ENCODE assay signal across 23 cellular contexts in the genomic region with DNA sequence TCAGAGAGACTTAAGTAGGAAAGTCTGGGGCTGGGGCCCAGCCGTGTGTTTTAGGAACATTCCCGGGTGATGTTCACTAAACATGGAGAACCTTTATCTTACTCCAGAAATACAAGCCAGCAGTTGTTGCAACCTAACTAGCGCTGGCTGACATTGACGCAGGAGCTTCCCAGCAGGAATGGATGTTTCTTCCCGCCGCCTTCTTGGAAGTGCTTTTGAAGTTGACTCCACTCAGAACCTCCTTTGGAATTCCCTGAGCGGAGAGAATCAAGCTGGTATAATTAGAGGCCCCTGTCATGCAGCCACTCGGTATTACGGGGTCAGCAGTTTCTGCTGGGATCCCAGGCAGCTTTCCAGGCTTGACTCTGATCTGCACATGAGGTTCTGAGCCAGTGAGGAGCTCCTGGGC.
DNase-seq lines count a peak whose midpoint lies in the region; ATAC-seq and TF ChIP-seq lines count a peak whose summit lies in the region.
"Had no signal": no experiment of that assay in that cellular context is flagged by ENCODE, and none has a peak within 500 bp of the region (broad histone marks: within the 10 kb centered on the region; RNA-seq: fewer than 3 reads in every experiment).

No MANE protein-coding gene starts in this region.

- no peaks in the 10 kb centered on the region for H3K27me3 ChIP-seq in BLaER1
- H3K27me3 ChIP-seq: ovary, stomach, uterus had no signal

- no peak overlapping the region for H3K4me3 Mint-ChIP-seq in WTC11
- H3K4me3 Mint-ChIP-seq in activated CD4-positive, alpha-beta T cell treated with anti-CD3 and anti-CD28 coated beads, Interleukin-2, amount 10 ng/mL, durations not matched to agents 24 days and 14 days: no peak overlapping the region
- H3K4me3 Mint-ChIP-seq: IgD-negative memory B cell had no signal

- 0 out of 2 replicates have a peak, but pooled peaks cover 6% of the 10 kb centered on the region for H4K20me1 ChIP-seq in BLaER1

- intact Hi-C loops in activated CD4-positive, alpha-beta T cell treated with anti-CD3 and anti-CD28 coated beads, Interleukin-2, amount 10 ng/mL, durations not matched to agents 24 days and 14 days (cut with micrococcal nuclease): no loop called here

- H3K4me3 ChIP-seq in BLaER1 (no peak overlapping the region), fibroblast of the aortic adventitia (ENCODE audit: low read depth, low read length) (no peak overlapping the region)
- H3K4me3 ChIP-seq: lower lobe of right lung, ovary, stomach, uterus had no signal

- H3K4me1 ChIP-seq in BLaER1: peaks cover 46% of the 10 kb centered on the region
- H3K4me1 ChIP-seq: uterus had no signal

- H3K9me3 ChIP-seq in BLaER1: no peaks in the 10 kb centered on the region
- H3K9me3 ChIP-seq: lower lobe of right lung, ovary, stomach, uterus had no signal

- ATAC-seq in WTC11: peak; percentile 13; the same call in 1 of the 2 replicates

- TF ChIP-seq CTCF in WTC11 (IDR thresholded peaks at IDR 0.05): no peak
- TF ChIP-seq CTCF in fibroblast of the aortic adventitia (IDR thresholded peaks at IDR 0.05; ENCODE audit: insufficient read depth, low read length): no peak

- H3K4me1 Mint-ChIP-seq in WTC11: peaks cover 57% of the 10 kb centered on the region
- H3K4me1 Mint-ChIP-seq in activated CD4-positive, alpha-beta T cell treated with anti-CD3 and anti-CD28 coated beads, Interleukin-2, amount 10 ng/mL, durations not matched to agents 24 days and 14 days: peaks cover 2% of the 10 kb centered on the region

- H3K9me3 Mint-ChIP-seq in WTC11: peaks cover 19% of the 10 kb centered on the region
- H3K9me3 Mint-ChIP-seq in activated CD4-positive, alpha-beta T cell treated with anti-CD3 and anti-CD28 coated beads, Interleukin-2, amount 10 ng/mL, durations not matched to agents 24 days and 14 days: no peaks in the 10 kb centered on the region
- H3K9me3 Mint-ChIP-seq: activated T-helper 2 cell treated with anti-CD3 and anti-CD28 coated beads, Interferon-gamma antibody, Interleukin-2, Interleukin-4, amounts not matched to agents 10 μg/mL and 5 μg/mL and 100 μg/mL, durations not matched to agents 14 hours and 24 hours and 36 hours had no signal

- peak overlapping the region; percentile 75 for H3K4me2 ChIP-seq in BLaER1

- H3K27ac Mint-ChIP-seq in WTC11: 0 out of 2 replicates have a peak overlapping the region, but pooled peaks have one; percentile 21
- H3K27ac Mint-ChIP-seq in activated CD4-positive, alpha-beta T cell treated with anti-CD3 and anti-CD28 coated beads, Interleukin-2, amount 10 ng/mL, durations not matched to agents 24 days and 14 days: no peak overlapping the region
- H3K27ac Mint-ChIP-seq: activated T-helper 2 cell treated with anti-CD3 and anti-CD28 coated beads, Interferon-gamma antibody, Interleukin-2, Interleukin-4, amounts not matched to agents 10 μg/mL and 5 μg/mL and 100 μg/mL, durations not matched to agents 14 hours and 24 hours and 36 hours; IgD-negative memory B cell had no signal

- POLR2A ChIA-PET in WTC11 (lab: Charles Lee): interaction anchor here (1.0 kb wide), 1 partner anchor 69 kb away, joined by 3 read pairs; no protein-coding TSS in a partner anchor

- H3K27ac ChIP-seq in BLaER1: no peak overlapping the region
- H3K27ac ChIP-seq: C4-2B, lower lobe of right lung, ovary, RWPE1, uterus had no signal

- no peaks in the 10 kb centered on the region for H3K27me3 Mint-ChIP-seq in WTC11 (ENCODE audit: low read depth)
- H3K27me3 Mint-ChIP-seq in activated CD4-positive, alpha-beta T cell treated with anti-CD3 and anti-CD28 coated beads, Interleukin-2, amount 10 ng/mL, durations not matched to agents 24 days and 14 days: peaks cover 7% of the 10 kb centered on the region

- CTCF ChIA-PET in WTC11 (lab: Charles Lee): interaction anchor here (0.5 to 1.2 kb wide), 7 partner anchors 10 to 294 kb away, joined by 3 to 7 read pairs (median 3); no protein-coding TSS in a partner anchor

- H3K36me3 ChIP-seq in BLaER1: no peaks in the 10 kb centered on the region
- H3K36me3 ChIP-seq: lower lobe of right lung, ovary, stomach, uterus had no signal

- H3K36me3 Mint-ChIP-seq in WTC11: peaks cover 8% of the 10 kb centered on the region
- H3K36me3 Mint-ChIP-seq in activated CD4-positive, alpha-beta T cell treated with anti-CD3 and anti-CD28 coated beads, Interleukin-2, amount 10 ng/mL, durations not matched to agents 24 days and 14 days (ENCODE audit: low read depth): no peaks in the 10 kb centered on the region

- no peak for DNase-seq in WTC11 (ENCODE audit: low spot score)
- DNase-seq in fibroblast of the aortic adventitia (ENCODE audit: low read depth): peak; percentile 8
- peak; percentile 60 for DNase-seq in retina
- no peak for DNase-seq in T-helper 9 cell
- no peak for DNase-seq in NCI-H1105 treated with DMSO at 0.1 percent for 48 hours (lab: John Stamatoyannopoulos, UW)
- DNase-seq in activated CD4-positive, alpha-beta T cell treated with anti-CD3 and anti-CD28 coated beads, Interleukin-2, amount 10 ng/mL, durations not matched to agents 24 days and 14 days: no peak
- DNase-seq in NK-92 (lab: John Stamatoyannopoulos, UW; ENCODE audit: unreplicated experiment): no peak
- DNase-seq: activated CD4-positive, alpha-beta T cell treated with anti-CD3 and anti-CD28 coated beads for 48 hours; caudate nucleus; effector CD4-positive, alpha-beta T cell; lower lobe of right lung; MM.1S; NCI-H187 treated with DMSO at 0.1 percent for 48 hours; NCI-H446; stimulated activated CD4-positive, alpha-beta T cell treated with anti-CD3 and anti-CD28 coated beads, Interleukin-2, amount 100 ng/mL, for 48 hours; stomach; uterus had no signal

- H3K9ac ChIP-seq in BLaER1: no peak overlapping the region

TF ChIP-seq in WTC11, 78 proteins besides CTCF, POLR2A, EP300 and RAD21 (continues in another document):
- no peak for TF ChIP-seq NR3C1 (CRISPR knock-in tag; conservative IDR thresholded peaks at IDR 0.05; ENCODE audit: low read depth)
- TF ChIP-seq, protein P1, sequence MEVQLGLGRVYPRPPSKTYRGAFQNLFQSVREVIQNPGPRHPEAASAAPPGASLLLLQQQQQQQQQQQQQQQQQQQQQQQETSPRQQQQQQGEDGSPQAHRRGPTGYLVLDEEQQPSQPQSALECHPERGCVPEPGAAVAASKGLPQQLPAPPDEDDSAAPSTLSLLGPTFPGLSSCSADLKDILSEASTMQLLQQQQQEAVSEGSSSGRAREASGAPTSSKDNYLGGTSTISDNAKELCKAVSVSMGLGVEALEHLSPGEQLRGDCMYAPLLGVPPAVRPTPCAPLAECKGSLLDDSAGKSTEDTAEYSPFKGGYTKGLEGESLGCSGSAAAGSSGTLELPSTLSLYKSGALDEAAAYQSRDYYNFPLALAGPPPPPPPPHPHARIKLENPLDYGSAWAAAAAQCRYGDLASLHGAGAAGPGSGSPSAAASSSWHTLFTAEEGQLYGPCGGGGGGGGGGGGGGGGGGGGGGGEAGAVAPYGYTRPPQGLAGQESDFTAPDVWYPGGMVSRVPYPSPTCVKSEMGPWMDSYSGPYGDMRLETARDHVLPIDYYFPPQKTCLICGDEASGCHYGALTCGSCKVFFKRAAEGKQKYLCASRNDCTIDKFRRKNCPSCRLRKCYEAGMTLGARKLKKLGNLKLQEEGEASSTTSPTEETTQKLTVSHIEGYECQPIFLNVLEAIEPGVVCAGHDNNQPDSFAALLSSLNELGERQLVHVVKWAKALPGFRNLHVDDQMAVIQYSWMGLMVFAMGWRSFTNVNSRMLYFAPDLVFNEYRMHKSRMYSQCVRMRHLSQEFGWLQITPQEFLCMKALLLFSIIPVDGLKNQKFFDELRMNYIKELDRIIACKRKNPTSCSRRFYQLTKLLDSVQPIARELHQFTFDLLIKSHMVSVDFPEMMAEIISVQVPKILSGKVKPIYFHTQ (CRISPR knock-in tag; IDR thresholded peaks at IDR 0.05): no peak
- TF ChIP-seq, protein P2, sequence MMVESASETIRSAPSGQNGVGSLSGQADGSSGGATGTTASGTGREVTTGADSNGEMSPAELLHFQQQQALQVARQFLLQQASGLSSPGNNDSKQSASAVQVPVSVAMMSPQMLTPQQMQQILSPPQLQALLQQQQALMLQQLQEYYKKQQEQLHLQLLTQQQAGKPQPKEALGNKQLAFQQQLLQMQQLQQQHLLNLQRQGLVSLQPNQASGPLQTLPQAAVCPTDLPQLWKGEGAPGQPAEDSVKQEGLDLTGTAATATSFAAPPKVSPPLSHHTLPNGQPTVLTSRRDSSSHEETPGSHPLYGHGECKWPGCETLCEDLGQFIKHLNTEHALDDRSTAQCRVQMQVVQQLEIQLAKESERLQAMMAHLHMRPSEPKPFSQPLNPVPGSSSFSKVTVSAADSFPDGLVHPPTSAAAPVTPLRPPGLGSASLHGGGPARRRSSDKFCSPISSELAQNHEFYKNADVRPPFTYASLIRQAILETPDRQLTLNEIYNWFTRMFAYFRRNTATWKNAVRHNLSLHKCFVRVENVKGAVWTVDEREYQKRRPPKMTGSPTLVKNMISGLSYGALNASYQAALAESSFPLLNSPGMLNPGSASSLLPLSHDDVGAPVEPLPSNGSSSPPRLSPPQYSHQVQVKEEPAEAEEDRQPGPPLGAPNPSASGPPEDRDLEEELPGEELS (CRISPR knock-in tag; IDR thresholded peaks at IDR 0.05): no peak
- no peak for TF ChIP-seq EMX1 (CRISPR knock-in tag; IDR thresholded peaks at IDR 0.05)
- no peak for TF ChIP-seq GTF2I (CRISPR knock-in tag; conservative IDR thresholded peaks at IDR 0.05)
- TF ChIP-seq, protein P3, sequence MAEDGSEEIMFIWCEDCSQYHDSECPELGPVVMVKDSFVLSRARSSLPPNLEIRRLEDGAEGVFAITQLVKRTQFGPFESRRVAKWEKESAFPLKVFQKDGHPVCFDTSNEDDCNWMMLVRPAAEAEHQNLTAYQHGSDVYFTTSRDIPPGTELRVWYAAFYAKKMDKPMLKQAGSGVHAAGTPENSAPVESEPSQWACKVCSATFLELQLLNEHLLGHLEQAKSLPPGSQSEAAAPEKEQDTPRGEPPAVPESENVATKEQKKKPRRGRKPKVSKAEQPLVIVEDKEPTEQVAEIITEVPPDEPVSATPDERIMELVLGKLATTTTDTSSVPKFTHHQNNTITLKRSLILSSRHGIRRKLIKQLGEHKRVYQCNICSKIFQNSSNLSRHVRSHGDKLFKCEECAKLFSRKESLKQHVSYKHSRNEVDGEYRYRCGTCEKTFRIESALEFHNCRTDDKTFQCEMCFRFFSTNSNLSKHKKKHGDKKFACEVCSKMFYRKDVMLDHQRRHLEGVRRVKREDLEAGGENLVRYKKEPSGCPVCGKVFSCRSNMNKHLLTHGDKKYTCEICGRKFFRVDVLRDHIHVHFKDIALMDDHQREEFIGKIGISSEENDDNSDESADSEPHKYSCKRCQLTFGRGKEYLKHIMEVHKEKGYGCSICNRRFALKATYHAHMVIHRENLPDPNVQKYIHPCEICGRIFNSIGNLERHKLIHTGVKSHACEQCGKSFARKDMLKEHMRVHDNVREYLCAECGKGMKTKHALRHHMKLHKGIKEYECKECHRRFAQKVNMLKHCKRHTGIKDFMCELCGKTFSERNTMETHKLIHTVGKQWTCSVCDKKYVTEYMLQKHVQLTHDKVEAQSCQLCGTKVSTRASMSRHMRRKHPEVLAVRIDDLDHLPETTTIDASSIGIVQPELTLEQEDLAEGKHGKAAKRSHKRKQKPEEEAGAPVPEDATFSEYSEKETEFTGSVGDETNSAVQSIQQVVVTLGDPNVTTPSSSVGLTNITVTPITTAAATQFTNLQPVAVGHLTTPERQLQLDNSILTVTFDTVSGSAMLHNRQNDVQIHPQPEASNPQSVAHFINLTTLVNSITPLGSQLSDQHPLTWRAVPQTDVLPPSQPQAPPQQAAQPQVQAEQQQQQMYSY (CRISPR knock-in tag; IDR thresholded peaks at IDR 0.05): no peak

Comparison
In these comparisons a context has a peak if more than half of its experiments do, and no peak if none do; other contexts are left out.
1. DNase-seq: peak in fibroblast of the aortic adventitia (single experiment) and retina (single experiment); none in WTC11 (single experiment), T-helper 9 cell (single experiment), NCI-H1105 treated with DMSO at 0.1 percent for 48 hours (single experiment), activated CD4-positive, alpha-beta T cell treated with anti-CD3 and anti-CD28 coated beads, Interleukin-2, amount 10 ng/mL, durations not matched to agents 24 days and 14 days (single experiment) and NK-92 (single experiment).